In genomic region chr15:90869601-90870353, GRCh38 we compare ENCODE assay signal across 8 cellular contexts. TPM values are rescaled to one million over a fixed set of nuclear protein-coding genes. Genes with fewer than 3 reads are reported as not detected.
DNase-seq lines count a peak whose midpoint lies in the region; ATAC-seq and TF ChIP-seq lines count a peak whose summit lies in the region.

No MANE protein-coding gene starts in this region.

- peak; percentile 65 for ATAC-seq in left lung
- ATAC-seq in HG02588 (IDR thresholded peaks at IDR 0.05; ENCODE audit: unreplicated experiment), result no peak
- ATAC-seq in HG02798 (IDR thresholded peaks at IDR 0.05; ENCODE audit: poor library complexity, unreplicated experiment), result no peak

- DNase-seq in AG10803 (ENCODE audit: low read depth), result peak; percentile 64
- DNase-seq in HS-27A (ENCODE audit: low read depth), result peak; percentile 88
- peak; percentile 86 for DNase-seq in SKM-1 (lab: John Stamatoyannopoulos, UW; ENCODE audit: unreplicated experiment)
- DNase-seq in left lung, result peak; percentile 90
- peak; percentile 54 for DNase-seq in stimulated activated CD4-positive, alpha-beta T cell treated with anti-CD3 and anti-CD28 coated beads, Interleukin-4, amount 100 ng/mL, for 24 hours

- intact Hi-C loops in left lung (cut with DNase I), result no loop called here

- TF ChIP-seq CTCF in AG10803 (conservative IDR thresholded peaks at IDR 0.05; ENCODE audit: low read length) (no peak), left lung (IDR thresholded peaks at IDR 0.05) (no peak)

- H3K27ac ChIP-seq in cingulate gyrus (ENCODE audit: low read depth, low read length) (peak overlapping the region; percentile 81), left lung (peak overlapping the region; percentile 96 to 97)

- H3K4me1 ChIP-seq in left lung, result peaks cover 41 to 65% of the 10 kb centered on the region in 2 donors

- H3K27me3 ChIP-seq in left lung, result no peaks in the 10 kb centered on the region

- no peaks in the 10 kb centered on the region for H3K9me3 ChIP-seq in left lung

- H3K4me3 ChIP-seq in AG10803 (ENCODE audit: low read length), result no peak overlapping the region; the same call in 1 of the 2 replicates
- peak overlapping the region in 1 of 2 donors; percentile 89 for H3K4me3 ChIP-seq in left lung

- no peaks in the 10 kb centered on the region for H3K36me3 ChIP-seq in left lung

RNA-seq across cellular contexts. Expression of gene FURIN, which starts 1.4 kb away (rescaled TPM):
- total RNA-seq in left lung, result 100 to 1,000 TPM; 114 TPM

RNA-seq across cellular contexts. Expression of gene FES, which starts 14.5 kb away (rescaled TPM):
- 10 to 100 TPM; 37.6 to 65.2 TPM for total RNA-seq in left lung

RNA-seq across cellular contexts. Expression of gene MAN2A2, which starts 33.3 kb away (rescaled TPM):
- 10 to 100 TPM; 78.6 to 86.3 TPM for total RNA-seq in left lung
